Comparison of ENCODE assay signal across 24 cellular contexts in genomic region chr22:29342177-29342576, GRCh38. TPM values are rescaled to one million over a fixed set of nuclear protein-coding genes. Genes with fewer than 3 reads are reported as not detected.
A peak's percentile ranks its signal among the peaks of the same experiment; 100 is the strongest.
DNase-seq lines count a peak whose midpoint lies in the region; ATAC-seq, FAIRE-seq and TF ChIP-seq lines count a peak whose summit lies in the region.
"Had no signal": no experiment of that assay in that cellular context is flagged by ENCODE, and none has a peak within 500 bp of the region (broad histone marks: within the 10 kb centered on the region; RNA-seq: fewer than 3 reads in every experiment).

No MANE protein-coding gene starts in this region.

- H4K20me1 ChIP-seq in IMR-90 (ENCODE audit: insufficient read depth, low read length) (peaks cover 11% of the 10 kb centered on the region), PC-9 (ENCODE audit: insufficient read depth) (peaks cover 11% of the 10 kb centered on the region)

- H2AK9ac ChIP-seq in IMR-90 (replicated peaks; ENCODE audit: low read depth, low read length, poor library complexity) = peak overlapping the region; percentile 55

- H2BK120ac ChIP-seq in IMR-90 (ENCODE audit: low read depth, low read length) = no peak overlapping the region

- H3K4me3 ChIP-seq in breast epithelium = no peak overlapping the region
- H3K4me3 ChIP-seq in IMR-90 (ENCODE audit: insufficient read depth, low read depth, low read length) = no peak overlapping the region
- no peak overlapping the region for H3K4me3 ChIP-seq in pancreas
- H3K4me3 ChIP-seq in PC-9 = no peak overlapping the region
- H3K4me3 ChIP-seq: gastrocnemius medialis, K562, MG63, transverse colon had no signal

- CTCF ChIA-PET in MCF 10A (lab: Yijun Ruan, JAX) (no interaction called here), IMR-90 (lab: Yijun Ruan, JAX) (no interaction called here), PC-9 (lab: Charles Lee) (no interaction called here)

- H3K9me1 ChIP-seq in IMR-90 (ENCODE audit: insufficient read depth, low read length) = no peaks in the 10 kb centered on the region

- H3K36me3 Mint-ChIP-seq in MCF 10A (ENCODE audit: insufficient read depth, unreplicated experiment) (peaks cover 61% of the 10 kb centered on the region), brain (peaks cover 52% of the 10 kb centered on the region)

- H3K27ac Mint-ChIP-seq in MCF 10A (ENCODE audit: low read depth, unreplicated experiment) (no peak overlapping the region), brain (peak overlapping the region in 3 of 5 experiments; percentile 21 to 80 (median 30))
- H3K27ac Mint-ChIP-seq: activated B cell treated with CpG ODN at 0.5 μM for 24 hours; activated naive CD4-positive, alpha-beta T cell treated with anti-CD3 and anti-CD28 coated beads, Interleukin-2, amount 10 ng/mL, durations not matched to agents 7 days and 5 days had no signal

- H3K27me3 Mint-ChIP-seq in MCF 10A (ENCODE audit: insufficient read depth, unreplicated experiment) = no peaks in the 10 kb centered on the region
- peaks cover 3% of the 10 kb centered on the region for H3K27me3 Mint-ChIP-seq in brain
- H3K27me3 Mint-ChIP-seq: activated B cell treated with CpG ODN at 0.5 μM for 24 hours; activated naive CD4-positive, alpha-beta T cell treated with anti-CD3 and anti-CD28 coated beads, Interleukin-2, amount 10 ng/mL, durations not matched to agents 7 days and 5 days had no signal

- no peak overlapping the region for H2BK20ac ChIP-seq in IMR-90 (ENCODE audit: low read depth, low read length)

- POLR2A ChIA-PET in MCF 10A (lab: Yijun Ruan, JAX) = interaction anchor here (0.6 kb wide), 1 partner anchor 26 kb away, joined by 3 read pairs; no protein-coding TSS in a partner anchor
- POLR2A ChIA-PET in IMR-90 (lab: Charles Lee; ENCODE audit: unreplicated experiment) = no interaction called here
- POLR2A ChIA-PET in PC-9 (lab: Charles Lee; ENCODE audit: unreplicated experiment) = no interaction called here

- no peak overlapping the region for H3K14ac ChIP-seq in IMR-90 (replicated peaks; ENCODE audit: low read depth, low read length)

- dilution Hi-C loops in IMR-90 (cut with HindIII; ENCODE audit: low sequenced_read_pairs, unreplicated experiment) = no loop called here

- H3K23ac ChIP-seq in IMR-90 (ENCODE audit: low read depth, low read length) = no peak overlapping the region

- H3K4me1 Mint-ChIP-seq in MCF 10A (ENCODE audit: insufficient read depth, unreplicated experiment) (peaks cover 29% of the 10 kb centered on the region), brain (peaks cover 40% of the 10 kb centered on the region)
- H3K4me1 Mint-ChIP-seq: activated B cell treated with CpG ODN at 0.5 μM for 24 hours; activated naive CD4-positive, alpha-beta T cell treated with anti-CD3 and anti-CD28 coated beads, Interleukin-2, amount 10 ng/mL, durations not matched to agents 7 days and 5 days had no signal

- no peaks in the 10 kb centered on the region for H3K9me3 ChIP-seq in breast epithelium
- no peaks in the 10 kb centered on the region for H3K9me3 ChIP-seq in IMR-90 (ENCODE audit: control insufficient read depth, insufficient read depth, low read length)
- no peaks in the 10 kb centered on the region for H3K9me3 ChIP-seq in pancreas
- H3K9me3 ChIP-seq in PC-9 (ENCODE audit: insufficient read depth, low read depth) = no peaks in the 10 kb centered on the region
- H3K9me3 ChIP-seq: gastrocnemius medialis, MG63, transverse colon had no signal

- H3K4ac ChIP-seq in IMR-90 (ENCODE audit: low read depth, low read length) = no peak overlapping the region

- H3K4me3 Mint-ChIP-seq in MCF 10A (ENCODE audit: unreplicated experiment) (no peak overlapping the region), brain (no peak overlapping the region)
- H3K4me3 Mint-ChIP-seq: activated B cell treated with CpG ODN at 0.5 μM for 24 hours; activated naive CD4-positive, alpha-beta T cell treated with anti-CD3 and anti-CD28 coated beads, Interleukin-2, amount 10 ng/mL, durations not matched to agents 7 days and 5 days had no signal

- H3K27ac ChIP-seq in breast epithelium (peak overlapping the region; percentile 66 to 70), IMR-90 (ENCODE audit: insufficient read depth, low read length) (no peak overlapping the region), pancreas (peak overlapping the region; percentile 63 to 71 (median 68)), PC-9 (no peak overlapping the region)
- H3K27ac ChIP-seq: gastrocnemius medialis, transverse colon had no signal

- DNase-seq in breast epithelium (ENCODE audit: low spot score in 2 of 2) (no peak), MCF 10A (ENCODE audit: unreplicated experiment) (no peak), IMR-90 (no peak), pancreas (no peak), PC-9 (no peak), ecto neural progenitor cell (ENCODE audit: low spot score) (no peak)
- DNase-seq: activated B cell treated with CpG ODN at 0.5 μM for 24 hours; activated CD4-positive, alpha-beta T cell treated with anti-CD3 and anti-CD28 coated beads, Interleukin-2, amount 50 U/mL, for 1 hour; activated naive CD4-positive, alpha-beta T cell treated with anti-CD3 and anti-CD28 coated beads, Interleukin-2, amount 10 ng/mL, durations not matched to agents 7 days and 5 days; COR-L47; gastrocnemius medialis; MG63; NCI-H510A; occipital lobe; OCI-M1; stimulated activated CD4-positive, alpha-beta T cell treated with anti-CD3 and anti-CD28 coated beads, Interleukin-2, amount 100 ng/mL, for 24 hours; transverse colon had no signal

- 96% methylated on average over 5 of the region's 6 CpGs; no CpG with 5 or more reads in 1 of the 2 experiments for WGBS in IMR-90 (ENCODE audit: extremely low coverage in 2 of 2, insufficient read length in 1 of 2), 2 experiments
- WGBS in pancreas, 2 donors = 59 to 62% methylated on average over 6 of the region's 6 CpGs

- H2AFZ ChIP-seq in IMR-90 (replicated peaks; ENCODE audit: low read length, poor library complexity) (no peak overlapping the region), PC-9 (no peak overlapping the region)

- H2AK5ac ChIP-seq in IMR-90 (ENCODE audit: low read depth, low read length) = no peak overlapping the region

- H3K4me2 ChIP-seq in IMR-90 (ENCODE audit: low read depth, low read length) = no peak overlapping the region
- no peak overlapping the region for H3K4me2 ChIP-seq in PC-9

- no peak for TF ChIP-seq RAD21 in IMR-90 (IDR thresholded peaks at IDR 0.05; ENCODE audit: low read length)

- H4K8ac ChIP-seq in IMR-90 (ENCODE audit: low read depth in 2 of 2, low read length in 2 of 2) = no peak overlapping the region

- in situ Hi-C loops in IMR-90 (cut with MboI; ENCODE audit: low sequenced_read_pairs) = no loop called here

- no peak overlapping the region for H4K91ac ChIP-seq in IMR-90 (ENCODE audit: insufficient read depth, low read depth, low read length)

- intact Hi-C loops in breast epithelium (cut with DNase I; ENCODE audit: low total_unique reads) = no loop called here
- intact Hi-C loops in MCF 10A (cut with micrococcal nuclease) = no loop called here
- intact Hi-C loops in IMR-90 (cut with micrococcal nuclease) = no loop called here
- intact Hi-C loops in pancreas (cut with DNase I) = no loop called here
- intact Hi-C loops in PC-9 (cut with micrococcal nuclease; ENCODE audit: unreplicated experiment) = loop anchor here (5.0 kb wide), 1 partner anchor 35 kb away; no protein-coding TSS in a partner anchor

- no peaks in the 10 kb centered on the region for H3K9me2 ChIP-seq in PC-9 (ENCODE audit: insufficient read depth)

- H3K4me1 ChIP-seq in breast epithelium (peaks cover 0 to 18% of the 10 kb centered on the region in 2 donors), IMR-90 (ENCODE audit: control insufficient read depth, insufficient read depth, low read length) (no peaks in the 10 kb centered on the region), pancreas (peaks cover 29 to 31% (median 31%) of the 10 kb centered on the region in 3 donors), PC-9 (replicated peaks; ENCODE audit: insufficient read depth) (peaks cover 41% of the 10 kb centered on the region)

- no peaks in the 10 kb centered on the region for H3K9me3 Mint-ChIP-seq in MCF 10A (ENCODE audit: unreplicated experiment)
- no peaks in the 10 kb centered on the region for H3K9me3 Mint-ChIP-seq in brain
- H3K9me3 Mint-ChIP-seq: activated B cell treated with CpG ODN at 0.5 μM for 24 hours; activated naive CD4-positive, alpha-beta T cell treated with anti-CD3 and anti-CD28 coated beads, Interleukin-2, amount 10 ng/mL, durations not matched to agents 7 days and 5 days had no signal

- no peak overlapping the region for H3K9ac ChIP-seq in IMR-90 (ENCODE audit: low read depth, low read length)

- H3K27me3 ChIP-seq in breast epithelium (no peaks in the 10 kb centered on the region), IMR-90 (ENCODE audit: control insufficient read depth, insufficient read depth, low read length) (no peaks in the 10 kb centered on the region), pancreas (no peaks in the 10 kb centered on the region), PC-9 (ENCODE audit: insufficient read depth, low read depth) (no peaks in the 10 kb centered on the region)
- H3K27me3 ChIP-seq: gastrocnemius medialis, MG63, transverse colon had no signal

- ATAC-seq in IMR-90 (ENCODE audit: low read depth) (no peak), pancreas (peak; percentile 6 to 20 (median 12)), HG02885 (IDR thresholded peaks at IDR 0.05; ENCODE audit: poor library complexity, unreplicated experiment) (no peak)
- ATAC-seq: gastrocnemius medialis, left lobe of liver had no signal

- FAIRE-seq in pancreas (lab: Jason Lieb, UNC) = no peak
- FAIRE-seq: G401.6, H54, K562 had no signal

- H4K5ac ChIP-seq in IMR-90 (ENCODE audit: low read depth, low read length) = no peak overlapping the region

- no peak for TF ChIP-seq POLR2A in breast epithelium (IDR thresholded peaks at IDR 0.05)
- TF ChIP-seq POLR2A in IMR-90 (IDR thresholded peaks at IDR 0.05; ENCODE audit: low read depth, low read length) = no peak

- no peak overlapping the region for H3K56ac ChIP-seq in IMR-90 (ENCODE audit: extremely low read depth, insufficient read depth, low read length)

- peaks cover 31% of the 10 kb centered on the region for H3F3A ChIP-seq in PC-9 (ENCODE audit: insufficient read depth, low read depth)

- no TSS peak for BruUV-seq in MCF 10A (replicated peaks; lab: Mats Ljungman, UMichigan)
- no TSS peak for BruUV-seq in IMR-90 (replicated peaks; lab: Mats Ljungman, UMichigan)
- no TSS peak for BruUV-seq in PC-9 (replicated peaks; lab: Mats Ljungman, UMichigan)

- no peak overlapping the region for H2BK5ac ChIP-seq in IMR-90 (ENCODE audit: low read depth, low read length, poor library complexity, severe bottlenecking)

- no peak overlapping the region for H2BK15ac ChIP-seq in IMR-90 (ENCODE audit: low read depth, low read length)

- H3K79me1 ChIP-seq in IMR-90 (ENCODE audit: low read depth in 1 of 2, low read length in 2 of 2) = no peaks in the 10 kb centered on the region

- H3K79me2 ChIP-seq in PC-9 (ENCODE audit: low read depth) = no peaks in the 10 kb centered on the region

- no peak for TF ChIP-seq CTCF in breast epithelium (IDR thresholded peaks at IDR 0.05)
- no peak for TF ChIP-seq CTCF in MCF 10A (IDR thresholded peaks at IDR 0.05; ENCODE audit: unreplicated experiment)
- no peak for TF ChIP-seq CTCF in IMR-90 (conservative IDR thresholded peaks at IDR 0.05; ENCODE audit: low read depth, low read length)
- TF ChIP-seq CTCF in brain (conservative IDR thresholded peaks at IDR 0.05) = no peak
- no peak for TF ChIP-seq CTCF in pancreas (IDR thresholded peaks at IDR 0.05)
- no peak for TF ChIP-seq CTCF in PC-9 (conservative IDR thresholded peaks at IDR 0.05)

- H3K36me3 ChIP-seq in breast epithelium = no peaks in the 10 kb centered on the region
- H3K36me3 ChIP-seq in IMR-90 (ENCODE audit: control insufficient read depth, insufficient read depth, low read length) = peaks cover 51% of the 10 kb centered on the region
- peaks cover 8 to 44% (median 9%) of the 10 kb centered on the region in 3 donors for H3K36me3 ChIP-seq in pancreas
- 0 out of 2 replicates have a peak, but pooled peaks cover 11% of the 10 kb centered on the region for H3K36me3 ChIP-seq in PC-9 (ENCODE audit: low read depth)

- no peak overlapping the region for H3K18ac ChIP-seq in IMR-90 (ENCODE audit: low read depth, low read length)

RNA-seq across cellular contexts. Expression of gene RASL10A, which starts 26.7 kb away (rescaled TPM):
- total RNA-seq in breast epithelium (1 to 10 TPM; 2.7 to 4.7 (median 4.3) TPM), MCF 10A (2022) (0.52 and 0.82 TPM in 2 replicates), IMR-90 (2012; rRNA removed) (not detected in 2 replicates), pancreas (under 1 TPM; 0.24 to 0.61 (median 0.50) TPM), PC-9 (2021) (not detected in 2 replicates)
- polyA plus RNA-seq in IMR-90 (2012; rRNA removed) (0.07 and 0.26 TPM in 2 replicates), brain (ENCODE audit: insufficient read depth, low read depth, low replicate concordance) (6.5 TPM), pancreas (1 to 10 TPM; 3.7 to 4.4 TPM)
- 0.22 TPM in 1 of 2 replicates, not detected in the other for polyA plus RNA-seq in IMR-90 (2012; cell fraction: cytosol; rRNA removed)
- polyA plus RNA-seq in IMR-90 (2012; cell fraction: nucleus; rRNA removed; ENCODE audit: low replicate concordance) = 0.89 and 2.7 TPM in 2 replicates
- total RNA-seq: A673 had no signal

RNA-seq across cellular contexts. Expression of gene GAS2L1, which starts 35.7 kb away (rescaled TPM):
- total RNA-seq in breast epithelium = 10 to 100 TPM; 12.2 to 19.3 (median 15.7) TPM
- 15.3 and 17.2 TPM in 2 replicates for total RNA-seq in MCF 10A (2022)
- total RNA-seq in IMR-90 (2012; rRNA removed) = 1.4 TPM in 2 replicates
- polyA plus RNA-seq in IMR-90 (2012; rRNA removed) = 15.6 and 22.5 TPM in 2 replicates
- 24.1 and 32.2 TPM in 2 replicates for polyA plus RNA-seq in IMR-90 (2012; cell fraction: cytosol; rRNA removed)
- polyA plus RNA-seq in IMR-90 (2012; cell fraction: nucleus; rRNA removed; ENCODE audit: low replicate concordance) = 20.1 and 69.5 TPM in 2 replicates
- 20.4 TPM for polyA plus RNA-seq in brain (ENCODE audit: insufficient read depth, low read depth, low replicate concordance)
- total RNA-seq in pancreas = 10 to 100 TPM in 1 of 6 donors, 1 to 10 TPM in 5; 5.2 to 10.7 (median 7.8) TPM
- polyA plus RNA-seq in pancreas = 10 to 100 TPM; 11.7 to 13.6 TPM
- 15.2 and 16.6 TPM in 2 replicates for total RNA-seq in PC-9 (2021)
- total RNA-seq: activated B cell treated with CpG ODN at 0.5 μM for 24 hours had no signal

RNA-seq across cellular contexts. Expression of gene AP1B1, which starts 46.2 kb away (rescaled TPM):
- total RNA-seq in breast epithelium (10 to 100 TPM; 55.7 to 58.7 (median 58.2) TPM), MCF 10A (2022) (67.3 and 69.5 TPM in 2 replicates), IMR-90 (2012; rRNA removed) (65.5 and 70.8 TPM in 2 replicates), pancreas (10 to 100 TPM; 27.5 to 49.9 (median 40.7) TPM), PC-9 (2021) (43.9 and 50.8 TPM in 2 replicates)
- polyA plus RNA-seq in IMR-90 (2012; rRNA removed) (55.7 and 62.3 TPM in 2 replicates), brain (ENCODE audit: insufficient read depth, low read depth, low replicate concordance) (92.7 TPM), pancreas (10 to 100 TPM; 28.3 to 31.7 TPM)
- 40.7 and 58.5 TPM in 2 replicates for polyA plus RNA-seq in IMR-90 (2012; cell fraction: cytosol; rRNA removed)
- 53.6 and 100 TPM in 2 replicates for polyA plus RNA-seq in IMR-90 (2012; cell fraction: nucleus; rRNA removed; ENCODE audit: low replicate concordance)

Comparison
In these comparisons a context has a peak if more than half of its experiments do, and no peak if none do; other contexts are left out.
1. H3K27ac ChIP-seq: peak in breast epithelium (2 of 2) and pancreas (4 of 4); none in IMR-90 (single experiment) and PC-9 (single experiment).
2. ATAC-seq: peak in pancreas (4 of 4); none in IMR-90 (single experiment) and HG02885 (single experiment).